17 cellular contexts compared by ENCODE assay signal in the genomic region with DNA sequence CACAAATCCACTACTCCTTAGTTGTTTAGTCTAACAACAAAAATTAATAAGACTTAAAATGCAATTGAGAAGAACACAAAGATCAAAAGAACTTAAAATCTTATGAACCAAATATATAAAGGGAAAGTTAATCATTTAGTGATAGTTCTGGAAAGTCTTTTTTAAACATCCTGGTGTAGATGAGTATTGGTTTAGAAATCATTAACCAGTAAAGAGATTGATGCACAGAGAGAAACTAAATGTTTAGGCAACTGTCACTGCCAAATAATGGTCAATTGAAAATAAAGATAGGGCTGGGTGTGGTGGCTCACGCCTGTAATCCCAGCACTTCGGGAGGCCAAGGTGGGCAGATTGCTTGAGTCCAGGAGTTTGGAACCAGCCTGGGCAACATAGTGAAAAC. TPM values are rescaled to one million over a fixed set of nuclear protein-coding genes. Genes with fewer than 3 reads are reported as not detected.
"Had no signal": no experiment of that assay in that cellular context is flagged by ENCODE, and none has a peak within 500 bp of the region (broad histone marks: within the 10 kb centered on the region; RNA-seq: fewer than 3 reads in every experiment).

No MANE protein-coding gene starts in this region.

- ATAC-seq: foreskin keratinocyte; heart left ventricle; left lung; mucosa of descending colon; natural killer cell; psoas muscle; stimulated activated memory B cell treated with anti-CD40 and anti-IgM and Interleukin-4, amounts not matched to agents 10 μg/mL and 1 μg/mL and 100 μg/mL, for 72 hours had no signal

- FAIRE-seq: endothelial cell of umbilical vein, islet of Langerhans had no signal

- DNase-seq: activated CD4-positive, alpha-beta T cell treated with anti-CD3 and anti-CD28 coated beads, Interleukin-2, amount 50 U/mL, for 1 hour; activated naive CD4-positive, alpha-beta T cell treated with anti-CD3 and anti-CD28 coated beads, Interleukin-2, amount 50 U/mL, for 16 hours; activated T-cell treated with anti-CD3 and anti-CD28 coated beads, Interleukin-2, amount 50 U/mL, for 1 hour; adrenal gland; effector CD4-positive, alpha-beta T cell; foreskin keratinocyte; heart left ventricle; left lung; mucosa of descending colon; natural killer cell; psoas muscle; right lobe of liver had no signal

- H3K4me3 ChIP-seq: adrenal gland, coronary artery, heart left ventricle, left lung, mucosa of descending colon, psoas muscle, right lobe of liver, tibial nerve had no signal

- H3K27ac ChIP-seq: adrenal gland, coronary artery, foreskin keratinocyte, heart left ventricle, left lung, psoas muscle, right lobe of liver, tibial nerve had no signal

- H3K9me3 ChIP-seq: adrenal gland, heart left ventricle, left lung, mucosa of descending colon, psoas muscle, right lobe of liver, tibial nerve had no signal

- H3K4me1 ChIP-seq: adrenal gland, foreskin keratinocyte, heart left ventricle, left lung, psoas muscle, tibial nerve had no signal

RNA-seq across cellular contexts. Expression of gene SP8, which starts 44.9 kb away (rescaled TPM):
- polyA plus RNA-seq: adrenal gland, foreskin keratinocyte, heart left ventricle, psoas muscle had no signal
